In genomic region chr19:51274037-51274370, GRCh38 we compare ENCODE assay signal across 18 cellular contexts. TPM values are rescaled to one million over a fixed set of nuclear protein-coding genes. Genes with fewer than 3 reads are reported as not detected.
DNase-seq lines count a peak whose midpoint lies in the region; ATAC-seq, FAIRE-seq and TF ChIP-seq lines count a peak whose summit lies in the region.
"Had no signal": no experiment of that assay in that cellular context is flagged by ENCODE, and none has a peak within 500 bp of the region (broad histone marks: within the 10 kb centered on the region; RNA-seq: fewer than 3 reads in every experiment).

No MANE protein-coding gene starts in this region.

- H3K27me3 ChIP-seq in right cardiac atrium (ENCODE audit: control insufficient read depth, insufficient read depth): no peaks in the 10 kb centered on the region

- no peaks in the 10 kb centered on the region for H3K9me3 ChIP-seq in right cardiac atrium (ENCODE audit: control insufficient read depth, low read length)

- H3K9me3 Mint-ChIP-seq in activated CD4-positive, alpha-beta memory T cell treated with anti-CD3 and anti-CD28 coated beads for 36 hours: no peaks in the 10 kb centered on the region

- no peaks in the 10 kb centered on the region for H3K4me1 ChIP-seq in right cardiac atrium (ENCODE audit: control insufficient read depth, insufficient read depth, low read length)

- in situ Hi-C loops in Caki2 (cut with HindIII; ENCODE audit: low pct_unique_long_range_greater_than_20kb, low sequenced_read_pairs): no loop called here

- peaks cover 1% of the 10 kb centered on the region for H3K27me3 Mint-ChIP-seq in activated CD4-positive, alpha-beta memory T cell treated with anti-CD3 and anti-CD28 coated beads for 36 hours

- TF ChIP-seq CTCF in epithelial cell of proximal tubule (conservative IDR thresholded peaks at IDR 0.05; ENCODE audit: low read depth, low read length) (no peak), D721Med (IDR thresholded peaks at IDR 0.05; ENCODE audit: insufficient read depth, missing control alignments) (no peak)

- H3K4me3 ChIP-seq in epithelial cell of proximal tubule (ENCODE audit: low read depth, low read length) (no peak overlapping the region), right cardiac atrium (ENCODE audit: low read length) (no peak overlapping the region)

- DNase-seq in Caki2 (ENCODE audit: low read depth): peak; percentile 93
- no peak for DNase-seq in activated CD4-positive, alpha-beta memory T cell treated with anti-CD3 and anti-CD28 coated beads for 36 hours
- DNase-seq in epithelial cell of proximal tubule (ENCODE audit: low read depth): peak; percentile 13
- no peak for DNase-seq in urothelium cell line (ENCODE audit: low spot score)
- no peak for DNase-seq in amniotic stem cell (lab: John Stamatoyannopoulos, UW)
- no peak for DNase-seq in right cardiac atrium
- no peak for DNase-seq in D721Med (ENCODE audit: insufficient read length, low spot score)
- DNase-seq: GF-D8, GOT3, KG1, NCI-H1417 treated with DMSO at 0.1 percent for 48 hours, NCI-H2029 treated with DMSO at 0.1 percent for 48 hours had no signal

- FAIRE-seq in urothelium cell line (lab: Jason Lieb, UNC): peak; percentile 48
- no peak for FAIRE-seq in D721Med (lab: Jason Lieb, UNC)
- FAIRE-seq: GM12891, GM18507 had no signal

- ATAC-seq in right cardiac atrium: no peak

- 73% methylated on average over 4 of the region's 4 CpGs for WGBS in right cardiac atrium

- POLR2A ChIA-PET in activated CD4-positive, alpha-beta memory T cell treated with anti-CD3 and anti-CD28 coated beads for 36 hours (lab: Charles Lee): no interaction called here

- no peak overlapping the region for H3K4me3 Mint-ChIP-seq in activated CD4-positive, alpha-beta memory T cell treated with anti-CD3 and anti-CD28 coated beads for 36 hours

- H3K4me1 Mint-ChIP-seq in activated CD4-positive, alpha-beta memory T cell treated with anti-CD3 and anti-CD28 coated beads for 36 hours (ENCODE audit: low read depth): peaks cover 22% of the 10 kb centered on the region

- peaks cover under 1% of the 10 kb centered on the region for H3K36me3 Mint-ChIP-seq in activated CD4-positive, alpha-beta memory T cell treated with anti-CD3 and anti-CD28 coated beads for 36 hours

- intact Hi-C loops in activated CD4-positive, alpha-beta memory T cell treated with anti-CD3 and anti-CD28 coated beads for 36 hours (cut with micrococcal nuclease): no loop called here
- intact Hi-C loops in right cardiac atrium (cut with DNase I): no loop called here

- CTCF ChIA-PET in activated CD4-positive, alpha-beta memory T cell treated with anti-CD3 and anti-CD28 coated beads for 36 hours (lab: Charles Lee): interaction anchor here (1.2 to 1.9 kb wide), 2 partner anchors 11 to 15 kb away, joined by 3 to 9 read pairs; no protein-coding TSS in a partner anchor

- peak overlapping the region; percentile 6 for H3K27ac Mint-ChIP-seq in activated CD4-positive, alpha-beta memory T cell treated with anti-CD3 and anti-CD28 coated beads for 36 hours

- H3K27ac ChIP-seq in right cardiac atrium (ENCODE audit: low read length): no peak overlapping the region

RNA-seq across cellular contexts. Expression of gene SIGLECL1, which starts 23.1 kb away (rescaled TPM):
- 52.0 and 60.2 TPM in 2 replicates for total RNA-seq in Caki2 (2014; rRNA removed; shearing (Covaris generic); ENCODE audit: low replicate concordance)
- total RNA-seq in activated CD4-positive, alpha-beta memory T cell treated with anti-CD3 and anti-CD28 coated beads for 36 hours: not detected
- total RNA-seq in epithelial cell of proximal tubule (not detected in 2 replicates), right cardiac atrium (not detected)
- polyA plus RNA-seq in right cardiac atrium: not detected
- total RNA-seq: NCI-H460, SK-MEL-5 had no signal
- polyA plus RNA-seq: BJ had no signal

RNA-seq across cellular contexts. Expression of gene IGLON5, which starts 37.4 kb away (rescaled TPM):
- not detected in 2 replicates for total RNA-seq in Caki2 (2014; rRNA removed; shearing (Covaris generic); ENCODE audit: low replicate concordance)
- under 1 TPM; 0.07 to 0.24 TPM for total RNA-seq in activated CD4-positive, alpha-beta memory T cell treated with anti-CD3 and anti-CD28 coated beads for 36 hours
- total RNA-seq in epithelial cell of proximal tubule (0.06 TPM in 1 of 2 replicates, not detected in the other), right cardiac atrium (under 1 TPM in 1 of 4 donors, not detected in 3; 0.31 TPM)
- polyA plus RNA-seq in right cardiac atrium: 0.07 TPM
- total RNA-seq: Daoy, NCI-H460, SK-MEL-5 had no signal
- polyA plus RNA-seq: BJ had no signal

RNA-seq across cellular contexts. Expression of gene CD33, which starts 49.1 kb away (rescaled TPM):
- not detected in 2 replicates for total RNA-seq in Caki2 (2014; rRNA removed; shearing (Covaris generic); ENCODE audit: low replicate concordance)
- under 1 TPM; 0.43 to 0.65 TPM for total RNA-seq in activated CD4-positive, alpha-beta memory T cell treated with anti-CD3 and anti-CD28 coated beads for 36 hours
- not detected in 2 replicates for total RNA-seq in epithelial cell of proximal tubule
- 1 to 10 TPM; 2.3 to 6.0 (median 4.1) TPM for total RNA-seq in right cardiac atrium
- 2.4 TPM for polyA plus RNA-seq in right cardiac atrium
- polyA plus RNA-seq: BJ had no signal

Comparison
In these comparisons a context has a peak if more than half of its experiments do, and no peak if none do; other contexts are left out.
1. DNase-seq: peak in Caki2 (single experiment) and epithelial cell of proximal tubule (single experiment); none in activated CD4-positive, alpha-beta memory T cell treated with anti-CD3 and anti-CD28 coated beads for 36 hours (single experiment), urothelium cell line (single experiment), amniotic stem cell (single experiment), right cardiac atrium (0 of 3) and D721Med (single experiment).
2. RNA of gene SIGLECL1, which starts 23.1 kb away (total RNA-seq): 52.0 to 60.2 TPM in Caki2; not detected in activated CD4-positive, alpha-beta memory T cell treated with anti-CD3 and anti-CD28 coated beads for 36 hours, not detected in epithelial cell of proximal tubule and not detected in right cardiac atrium; every median in the first group is over 10 times any median in the second.